Comparison of ENCODE assay signal across 9 cellular contexts in the genomic region with DNA sequence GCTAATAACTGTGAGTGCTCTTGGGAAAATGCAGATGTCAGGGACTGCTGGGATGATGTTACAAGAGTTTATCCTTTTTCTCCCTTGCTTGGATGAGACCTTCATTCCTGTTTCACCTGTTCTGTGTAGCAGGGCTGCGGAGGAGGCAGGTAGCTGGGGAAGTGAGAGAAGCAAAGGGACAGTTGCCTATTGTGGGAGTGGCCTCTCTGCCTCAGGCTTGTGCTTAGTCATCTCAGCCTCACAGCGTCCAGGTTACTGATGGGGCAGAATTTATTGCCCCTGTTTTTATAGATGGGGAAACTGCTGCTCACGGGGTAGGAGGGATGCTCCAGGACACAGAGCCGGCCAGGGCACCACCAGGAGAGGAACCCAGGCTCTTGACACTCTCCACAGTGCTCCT. TPM values are rescaled to one million over a fixed set of nuclear protein-coding genes. Genes with fewer than 3 reads are reported as not detected.
A peak's percentile ranks its signal among the peaks of the same experiment; 100 is the strongest.
DNase-seq lines count a peak whose midpoint lies in the region; ATAC-seq and TF ChIP-seq lines count a peak whose summit lies in the region.
"Had no signal": no experiment of that assay in that cellular context is flagged by ENCODE, and none has a peak within 500 bp of the region (broad histone marks: within the 10 kb centered on the region; RNA-seq: fewer than 3 reads in every experiment).

No MANE protein-coding gene starts in this region.

- intact Hi-C loops in psoas muscle (cut with DNase I): no loop called here

- H3K9me3 ChIP-seq in Peyer's patch (no peaks in the 10 kb centered on the region), esophagus (ENCODE audit: control insufficient read depth in 2 of 2, insufficient read depth in 1 of 2, low read depth in 1 of 2, low read length in 1 of 2) (no peaks in the 10 kb centered on the region), psoas muscle (no peaks in the 10 kb centered on the region)

- H3K27me3 Mint-ChIP-seq in activated CD8-positive, alpha-beta memory T cell treated with anti-CD3 and anti-CD28 coated beads, Interleukin-2, amount 10 ng/mL, durations not matched to agents 7 days and 5 days: no peaks in the 10 kb centered on the region

- H3K9me3 Mint-ChIP-seq in activated CD8-positive, alpha-beta memory T cell treated with anti-CD3 and anti-CD28 coated beads, Interleukin-2, amount 10 ng/mL, durations not matched to agents 7 days and 5 days (ENCODE audit: low read depth): no peaks in the 10 kb centered on the region

- ATAC-seq in activated CD8-positive, alpha-beta memory T cell treated with anti-CD3 and anti-CD28 coated beads, Interleukin-2, amount 10 ng/mL, durations not matched to agents 7 days and 5 days: no peak
- ATAC-seq in psoas muscle: peak in 3 of 4 donors; percentile 44 to 60 (median 60)

- H3K27me3 ChIP-seq in Peyer's patch: no peaks in the 10 kb centered on the region
- no peaks in the 10 kb centered on the region for H3K27me3 ChIP-seq in esophagus (ENCODE audit: control insufficient read depth in 1 of 2, insufficient read depth in 2 of 2, low read length in 2 of 2)
- H3K27me3 ChIP-seq in psoas muscle (ENCODE audit: insufficient read depth in 3 of 3, low read length in 2 of 3): no peaks in the 10 kb centered on the region

- CTCF ChIA-PET in activated CD8-positive, alpha-beta memory T cell treated with anti-CD3 and anti-CD28 coated beads, Interleukin-2, amount 10 ng/mL, durations not matched to agents 7 days and 5 days (lab: Charles Lee): interaction anchor here (1.5 to 8.3 kb wide), 5 partner anchors 10 to 495 kb away, joined by 3 to 104 read pairs (median 50); a partner anchor contains a TSS

- WGBS in esophagus, 2 donors: 32 to 41% methylated on average over 4 of the region's 4 CpGs
- 41 to 53% (median 44%) methylated on average over 4 of the region's 4 CpGs for WGBS in psoas muscle, 3 donors

- H3K4me1 Mint-ChIP-seq in activated CD8-positive, alpha-beta memory T cell treated with anti-CD3 and anti-CD28 coated beads, Interleukin-2, amount 10 ng/mL, durations not matched to agents 7 days and 5 days: peaks cover 40% of the 10 kb centered on the region

- TF ChIP-seq CTCF in Peyer's patch (IDR thresholded peaks at IDR 0.05): no peak
- TF ChIP-seq CTCF in psoas muscle (IDR thresholded peaks at IDR 0.05): no peak

- TF ChIP-seq POLR2A in Peyer's patch (IDR thresholded peaks at IDR 0.05): peak in 1 of 2 donors; percentile 29

- DNase-seq in activated CD8-positive, alpha-beta memory T cell treated with anti-CD3 and anti-CD28 coated beads, Interleukin-2, amount 10 ng/mL, durations not matched to agents 7 days and 5 days: no peak
- no peak for DNase-seq in activated CD8-positive, alpha-beta memory T cell treated with anti-CD3 and anti-CD28 coated beads for 24 hours
- DNase-seq in Peyer's patch (peak; percentile 20 to 81 (median 67)), psoas muscle (no peak), NCI-H1105 treated with DMSO at 0.1 percent for 48 hours (lab: John Stamatoyannopoulos, UW) (no peak), HuH-7.5 (ENCODE audit: low spot score) (no peak), foreskin melanocyte (no peak)
- DNase-seq: DND-41 had no signal

- peaks cover 24% of the 10 kb centered on the region for H3K36me3 Mint-ChIP-seq in activated CD8-positive, alpha-beta memory T cell treated with anti-CD3 and anti-CD28 coated beads, Interleukin-2, amount 10 ng/mL, durations not matched to agents 7 days and 5 days

- H3K4me3 ChIP-seq in Peyer's patch: peak overlapping the region in 2 of 4 donors; percentile 92 to 95
- peak overlapping the region in 1 of 2 donors; percentile 78 for H3K4me3 ChIP-seq in esophagus (ENCODE audit: low read depth in 1 of 2, low read length in 2 of 2)
- H3K4me3 ChIP-seq in psoas muscle: peak overlapping the region; percentile 89

- H3K4me1 ChIP-seq in Peyer's patch: peaks cover 0 to 32% (median 1%) of the 10 kb centered on the region in 4 donors
- H3K4me1 ChIP-seq in esophagus (ENCODE audit: control insufficient read depth in 2 of 2, insufficient read depth in 2 of 2, low read length in 1 of 2): peaks cover 2% of the 10 kb centered on the region in 2 donors
- peaks cover 22% of the 10 kb centered on the region for H3K4me1 ChIP-seq in psoas muscle

- H3K36me3 ChIP-seq in Peyer's patch: no peaks in the 10 kb centered on the region
- H3K36me3 ChIP-seq in esophagus (ENCODE audit: control insufficient read depth in 2 of 2, insufficient read depth in 2 of 2, low read length in 1 of 2): no peaks in the 10 kb centered on the region
- no peaks in the 10 kb centered on the region for H3K36me3 ChIP-seq in psoas muscle (ENCODE audit: insufficient read depth in 1 of 2, low read depth in 1 of 2)

- H3K4me3 Mint-ChIP-seq in activated CD8-positive, alpha-beta memory T cell treated with anti-CD3 and anti-CD28 coated beads, Interleukin-2, amount 10 ng/mL, durations not matched to agents 7 days and 5 days: peak overlapping the region; percentile 86

- H3K27ac ChIP-seq in Peyer's patch (peak overlapping the region in 3 of 4 donors; percentile 85 to 97 (median 95)), esophagus (ENCODE audit: low read depth in 2 of 2, low read length in 1 of 2) (peak overlapping the region; percentile 70 to 88), psoas muscle (peak overlapping the region; percentile 92)

- H3K27ac Mint-ChIP-seq in activated CD8-positive, alpha-beta memory T cell treated with anti-CD3 and anti-CD28 coated beads, Interleukin-2, amount 10 ng/mL, durations not matched to agents 7 days and 5 days: no peak overlapping the region

RNA-seq across cellular contexts. Expression of a gene that starts 1.7 kb away (rescaled TPM):
- total RNA-seq in activated CD8-positive, alpha-beta memory T cell treated with anti-CD3 and anti-CD28 coated beads, Interleukin-2, amount 10 ng/mL, durations not matched to agents 7 days and 5 days: 10 to 100 TPM; 76.1 to 82.2 TPM
- 100 to 1,000 TPM in 3 of 4 donors, 10 to 100 TPM in 1; 77.7 to 167 (median 121) TPM for total RNA-seq in Peyer's patch
- 10 to 100 TPM in 1 of 2 donors, 1 to 10 TPM in 1; 8.9 to 10.6 TPM for polyA plus RNA-seq in esophagus
- 10 to 100 TPM in 1 of 4 donors, 1 to 10 TPM in 3; 7.3 to 11.1 (median 9.4) TPM for total RNA-seq in psoas muscle
- 1 to 10 TPM; 3.8 to 6.1 (median 4.7) TPM for polyA plus RNA-seq in psoas muscle

RNA-seq across cellular contexts. Expression of a gene that starts 43.2 kb away (rescaled TPM):
- total RNA-seq in activated CD8-positive, alpha-beta memory T cell treated with anti-CD3 and anti-CD28 coated beads, Interleukin-2, amount 10 ng/mL, durations not matched to agents 7 days and 5 days: not detected
- total RNA-seq in Peyer's patch (not detected), psoas muscle (not detected)
- polyA plus RNA-seq in esophagus (not detected), psoas muscle (not detected)

RNA-seq across cellular contexts. Expression of a gene that starts 53.7 kb away (rescaled TPM):
- 100 to 1,000 TPM in 1 of 2 experiments, 10 to 100 TPM in 1; 76.5 to 102 TPM for total RNA-seq in activated CD8-positive, alpha-beta memory T cell treated with anti-CD3 and anti-CD28 coated beads, Interleukin-2, amount 10 ng/mL, durations not matched to agents 7 days and 5 days
- 10 to 100 TPM; 25.9 to 80.9 (median 46.0) TPM for total RNA-seq in Peyer's patch
- 10 to 100 TPM; 44.8 to 58.1 TPM for polyA plus RNA-seq in esophagus
- total RNA-seq in psoas muscle: 10 to 100 TPM; 37.8 to 53.9 (median 50.4) TPM
- polyA plus RNA-seq in psoas muscle: 10 to 100 TPM; 50.2 to 92.7 (median 55.3) TPM

Comparison
In these comparisons a context has a peak if more than half of its experiments do, and no peak if none do; other contexts are left out.
1. DNase-seq: peak in Peyer's patch (3 of 3); none in activated CD8-positive, alpha-beta memory T cell treated with anti-CD3 and anti-CD28 coated beads, Interleukin-2, amount 10 ng/mL, durations not matched to agents 7 days and 5 days (single experiment), activated CD8-positive, alpha-beta memory T cell treated with anti-CD3 and anti-CD28 coated beads for 24 hours (single experiment), psoas muscle (0 of 2), NCI-H1105 treated with DMSO at 0.1 percent for 48 hours (single experiment), HuH-7.5 (single experiment) and foreskin melanocyte (single experiment).
2. RNA of a gene that starts 1.7 kb away (total RNA-seq): 77.7 to 167 TPM in Peyer's patch and 76.1 to 82.2 TPM in activated CD8-positive, alpha-beta memory T cell treated with anti-CD3 and anti-CD28 coated beads, Interleukin-2, amount 10 ng/mL, durations not matched to agents 7 days and 5 days; 7.3 to 11.1 TPM in psoas muscle; every median in the first group is over 4 times any median in the second.
3. Peak in every context shown above with its lines, with median percentiles within 50 percentile points of each other: H3K27ac ChIP-seq.